24 cellular contexts compared by ENCODE assay signal in the genomic region with DNA sequence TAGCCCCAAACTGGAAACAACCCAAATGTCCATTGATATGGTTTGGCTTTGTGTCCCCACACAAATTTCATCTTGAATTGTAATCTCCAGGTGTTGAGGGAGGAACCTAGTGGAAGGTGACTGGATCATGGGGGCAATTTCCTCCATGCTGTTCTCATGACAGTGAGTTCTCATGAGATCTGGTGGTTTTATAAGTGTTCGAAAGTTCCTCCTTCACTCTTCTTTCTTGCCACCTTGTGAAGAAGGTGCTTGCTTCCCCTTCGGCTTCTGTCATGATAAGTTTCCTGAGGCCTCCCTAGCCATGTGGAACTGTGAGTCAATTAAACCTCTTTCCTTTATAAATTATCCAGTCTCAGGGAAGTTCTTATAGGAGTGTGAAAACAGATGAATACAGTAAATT. TPM values are rescaled to one million over a fixed set of nuclear protein-coding genes. Genes with fewer than 3 reads are reported as not detected.
DNase-seq lines count a peak whose midpoint lies in the region; ATAC-seq, FAIRE-seq and TF ChIP-seq lines count a peak whose summit lies in the region.
"Had no signal": no experiment of that assay in that cellular context is flagged by ENCODE, and none has a peak within 500 bp of the region (broad histone marks: within the 10 kb centered on the region; RNA-seq: fewer than 3 reads in every experiment).

No MANE protein-coding gene starts in this region.

- H4K20me1 ChIP-seq in GM12878 (ENCODE audit: control insufficient read depth, insufficient read depth): no peaks in the 10 kb centered on the region

- peaks cover 35% of the 10 kb centered on the region for H3K79me2 ChIP-seq in GM12878 (ENCODE audit: control insufficient read depth, insufficient read depth, low read length)

- H2AFZ ChIP-seq in GM12878 (ENCODE audit: control insufficient read depth, low read depth, low read length): no peak overlapping the region
- H2AFZ ChIP-seq: PC-9 had no signal

- H3K27ac Mint-ChIP-seq in Caco-2 (ENCODE audit: unreplicated experiment) (peak overlapping the region; percentile 27), memory B cell (peak overlapping the region; percentile 80)

- SMC1A ChIA-PET in GM12878 (lab: Charles Lee; ENCODE audit: uncharacterized antibody, unreplicated experiment): interaction anchor here (1.5 kb wide), 1 partner anchor 10 kb away, joined by 6 read pairs; no protein-coding TSS in a partner anchor

- H3K4me3 Mint-ChIP-seq in Caco-2 (ENCODE audit: unreplicated experiment) (no peak overlapping the region), memory B cell (no peak overlapping the region)
- H3K4me3 Mint-ChIP-seq: CD8-positive, alpha-beta T cell had no signal

- no peaks in the 10 kb centered on the region for H3K27me3 Mint-ChIP-seq in Caco-2 (ENCODE audit: insufficient read depth, unreplicated experiment)
- no peaks in the 10 kb centered on the region for H3K27me3 Mint-ChIP-seq in memory B cell

- CTCF ChIA-PET in Caco-2 (lab: Charles Lee): no interaction called here
- CTCF ChIA-PET in GM12878 (lab: Yijun Ruan, JAX): interaction anchor here (0.6 to 1.6 kb wide), 3 partner anchors 10 to 107 kb away, joined by 3 to 7 read pairs (median 4); a partner anchor contains a TSS

- no peak for DNase-seq in Caco-2
- DNase-seq in GM12865 (ENCODE audit: low read depth): peak; percentile 26
- DNase-seq in GM12878 (ENCODE audit: low read depth, low spot score): no peak
- no peak for DNase-seq in memory B cell (ENCODE audit: low spot score in 2 of 2)
- no peak for DNase-seq in tibial artery
- no peak for DNase-seq in HT-29 (ENCODE audit: low spot score)
- no peak for DNase-seq in germinal center (ENCODE audit: low spot score)
- DNase-seq: ACHN; Calu3; CD8-positive, alpha-beta T cell; GDM1; KG1; MV-4-11; NCI-H1694; NCI-H2081; NCI-H2171; NCI-H446; NCI-H526; PC-9; RPMI8226; SHP77 had no signal

- peak overlapping the region; percentile 15; the same call in 1 of the 2 replicates for H3K4me2 ChIP-seq in GM12878 (ENCODE audit: control insufficient read depth, insufficient read depth)
- H3K4me2 ChIP-seq: PC-9 had no signal

- RAD21 ChIA-PET in GM12878 (lab: Charles Lee; ENCODE audit: unreplicated experiment): no interaction called here

- no peak for FAIRE-seq in GM12878 (lab: Jason Lieb, UNC)
- FAIRE-seq: HepG2 had no signal

- no peak for TF ChIP-seq RAD21 in GM12878 (IDR thresholded peaks at IDR 0.05; ENCODE audit: insufficient read depth, low read depth, low read length)

- no peak overlapping the region for H3K9ac ChIP-seq in GM12878 (ENCODE audit: control insufficient read depth, insufficient read depth, low read length)

- H3K4me1 ChIP-seq in Caco-2 (peaks cover 24% of the 10 kb centered on the region), GM12878 (ENCODE audit: control insufficient read depth, insufficient read depth, low read length) (peaks cover 19% of the 10 kb centered on the region), tibial artery (peaks cover 0 to 10% (median 0%) of the 10 kb centered on the region in 4 donors)

- POLR2A ChIA-PET in Caco-2 (lab: Charles Lee) (no interaction called here), GM12878 (lab: Charles Lee) (no interaction called here)

- peak overlapping the region; percentile 50 for H3K27ac ChIP-seq in GM12878 (ENCODE audit: control insufficient read depth, insufficient read depth)
- no peak overlapping the region for H3K27ac ChIP-seq in tibial artery
- H3K27ac ChIP-seq: BLaER1 treated with 17β-estradiol and CSF1 and Interleukin-3, amounts not matched to agents 10 nM and 100 nM; PC-9 had no signal

- TF ChIP-seq CTCF in Caco-2 (IDR thresholded peaks at IDR 0.05; ENCODE audit: insufficient read depth in 1 of 2, low read depth in 1 of 2, low read length in 1 of 2, severe bottlenecking in 1 of 2, unreplicated experiment in 1 of 2): no peak
- no peak for TF ChIP-seq CTCF in GM12865 (IDR thresholded peaks at IDR 0.05; ENCODE audit: insufficient read depth, low read depth, low read length, missing control alignments)
- no peak for TF ChIP-seq CTCF in GM12878 (IDR thresholded peaks at IDR 0.05 in 2 of 3, conservative IDR thresholded peaks at IDR 0.05 in 1 of 3; ENCODE audit: control insufficient read depth in 2 of 3, extremely low read depth in 1 of 3, insufficient read depth in 1 of 3, low read depth in 3 of 3, low read length in 3 of 3)
- TF ChIP-seq CTCF in tibial artery (IDR thresholded peaks at IDR 0.05): no peak

- H3K4me1 Mint-ChIP-seq in Caco-2 (ENCODE audit: low read depth, unreplicated experiment) (peaks cover 19% of the 10 kb centered on the region), memory B cell (peaks cover 25% of the 10 kb centered on the region)

- no TSS peak for BruUV-seq in Caco-2 (replicated peaks; lab: Mats Ljungman, UMichigan)
- BruUV-seq in GM12878 (replicated peaks; lab: Mats Ljungman, UMichigan): no TSS peak

- in situ Hi-C loops in GM12878 (cut with MboI): loop anchor here (5.0 kb wide), 1 partner anchor 283 kb away; no protein-coding TSS in a partner anchor

- TF ChIP-seq POLR2A in GM12878 (IDR thresholded peaks at IDR 0.05; ENCODE audit: low read depth, low read length): no peak

- 33% methylated on average over 2 of the region's 2 CpGs for WGBS in GM12878 (ENCODE audit: insufficient coverage, insufficient replicate concordance, low lambda C conversion rate, missing lambda C conversion rate)

- H3K36me3 ChIP-seq in Caco-2 (ENCODE audit: control insufficient read depth, insufficient read depth, low read length) (peaks cover 2% of the 10 kb centered on the region; the same call in 1 of the 2 replicates), GM12878 (ENCODE audit: control insufficient read depth in 2 of 2, insufficient read depth in 2 of 2, low read length in 1 of 2) (peaks cover 0 to 9% of the 10 kb centered on the region in 2 experiments; a peak in 3 of 4 replicates), tibial artery (peaks cover 0 to 13% (median 11%) of the 10 kb centered on the region in 3 donors)

- H3K4me3 ChIP-seq in Caco-2 (ENCODE audit: low read depth, low read length) (no peak overlapping the region), GM12865 (ENCODE audit: low read depth, low read length) (no peak overlapping the region), GM12878 (no peak overlapping the region), tibial artery (no peak overlapping the region)
- H3K4me3 ChIP-seq: BLaER1 treated with 17β-estradiol and CSF1 and Interleukin-3, amounts not matched to agents 10 nM and 100 nM; PC-9 had no signal

- no peaks in the 10 kb centered on the region for H3K9me3 Mint-ChIP-seq in Caco-2 (ENCODE audit: unreplicated experiment)
- no peaks in the 10 kb centered on the region for H3K9me3 Mint-ChIP-seq in memory B cell
- H3K9me3 Mint-ChIP-seq: CD8-positive, alpha-beta T cell had no signal

- H3K27me3 ChIP-seq in Caco-2 (replicated peaks; ENCODE audit: control insufficient read depth, insufficient read depth, low read length): no peaks in the 10 kb centered on the region
- H3K27me3 ChIP-seq in GM12878 (replicated peaks in 1 of 2; ENCODE audit: control insufficient read depth in 2 of 2, insufficient read depth in 2 of 2, low read length in 1 of 2): no peaks in the 10 kb centered on the region
- H3K27me3 ChIP-seq in tibial artery: no peaks in the 10 kb centered on the region
- H3K27me3 ChIP-seq: BLaER1 treated with 17β-estradiol and CSF1 and Interleukin-3, amounts not matched to agents 10 nM and 100 nM had no signal

- intact Hi-C loops in Caco-2 (cut with micrococcal nuclease; ENCODE audit: unreplicated experiment) (loop anchor here (10.0 kb wide), 1 partner anchor 276 kb away; no protein-coding TSS in a partner anchor), GM12878 (cut with micrococcal nuclease; ENCODE audit: unreplicated experiment) (no loop called here), tibial artery (cut with DNase I; ENCODE audit: low total_unique reads) (loop anchor here (10.0 kb wide), 1 partner anchor 486 kb away; a partner anchor contains a TSS)

- no peak for TF ChIP-seq EP300 in GM12878 (IDR thresholded peaks at IDR 0.05; ENCODE audit: borderline replicate concordance in 1 of 2, control insufficient read depth in 1 of 2, low read depth in 2 of 2, low read length in 2 of 2)

- no peak for ATAC-seq in GM12878
- peak; percentile 63 for ATAC-seq in memory B cell (ENCODE audit: low read depth)
- no peak for ATAC-seq in HG03135 (IDR thresholded peaks at IDR 0.05; ENCODE audit: unreplicated experiment)
- ATAC-seq: CD8-positive, alpha-beta T cell; HepG2 had no signal

- H3K9me3 ChIP-seq in Caco-2: no peaks in the 10 kb centered on the region
- no peaks in the 10 kb centered on the region for H3K9me3 ChIP-seq in GM12878 (replicated peaks; ENCODE audit: control insufficient read depth, insufficient read depth, low read length)
- H3K9me3 ChIP-seq in tibial artery: no peaks in the 10 kb centered on the region
- H3K9me3 ChIP-seq: BLaER1 treated with 17β-estradiol and CSF1 and Interleukin-3, amounts not matched to agents 10 nM and 100 nM had no signal

- H3K36me3 Mint-ChIP-seq in Caco-2 (ENCODE audit: insufficient read depth, unreplicated experiment) (peaks cover 34% of the 10 kb centered on the region), memory B cell (peaks cover 14% of the 10 kb centered on the region)

RNA-seq across cellular contexts. Expression of a gene that starts 11.2 kb away (rescaled TPM):
- total RNA-seq in Caco-2 (2022): 91.3 and 103 TPM in 2 replicates
- total RNA-seq in GM12878 (2013; cell fraction: nucleolus; rRNA removed): 187 and 192 TPM in 2 replicates
- total RNA-seq in GM12878 (2014; rRNA removed): 75.6 and 82.3 TPM in 2 replicates
- 62.4 and 66.1 TPM in 2 replicates for total RNA-seq in GM12878 (2014; rRNA removed; fragmentation: Illumina TruSeq; extraction: Trizol)
- total RNA-seq in GM12878 (2021): 71.0 and 76.1 TPM in 2 replicates
- 33.3 TPM for polyA plus RNA-seq in GM12878 (2011; ENCODE audit: low read depth)
- polyA plus RNA-seq in GM12878 (2011; rRNA removed): 101 and 102 TPM in 2 replicates
- 105 and 172 TPM in 2 replicates for polyA plus RNA-seq in GM12878 (2011; cell fraction: cytosol; rRNA removed)
- polyA plus RNA-seq in GM12878 (2011; cell fraction: nucleus; rRNA removed): 131 and 160 TPM in 2 replicates
- 45.8 and 68.2 TPM in 2 replicates for polyA plus RNA-seq in GM12878 (2012)
- 93.5 and 94.7 TPM in 2 replicates for polyA plus RNA-seq in GM12878 (2014; fragmentation: Illumina TruSeq; extraction: Trizol)
- 10 to 100 TPM; 27.0 to 32.0 TPM for polyA plus RNA-seq in GM12878 (2014; fragmentation: Nextera tagmentation; extraction: Ambion mirVana)
- 116 and 139 TPM in 2 replicates for polyA plus RNA-seq in GM12878 (2014; rRNA removed)
- 10 to 100 TPM; 72.7 to 79.2 TPM for polyA plus RNA-seq in GM12878 (2016; fragmentation: Nextera tagmentation; extraction: Ambion mirVana)
- polyA minus RNA-seq in GM12878 (2011; rRNA and poly(A)+ RNA removed): 92.3 and 104 TPM in 2 replicates
- polyA minus RNA-seq in GM12878 (2011; cell fraction: cytosol; rRNA and poly(A)+ RNA removed): 30.3 and 33.2 TPM in 2 replicates
- 43.4 and 64.4 TPM in 2 replicates for polyA minus RNA-seq in GM12878 (2011; cell fraction: nucleus; rRNA and poly(A)+ RNA removed)
- 63.7 and 64.5 TPM in 2 replicates for total RNA-seq in HT-29 (2014; rRNA removed; shearing (Covaris generic))

RNA-seq across cellular contexts. Expression of a gene that starts 27.5 kb away (rescaled TPM):
- total RNA-seq in Caco-2 (2022): 110 and 118 TPM in 2 replicates
- total RNA-seq in GM12878 (2013; cell fraction: nucleolus; rRNA removed): 19.0 and 22.2 TPM in 2 replicates
- 67.5 and 77.0 TPM in 2 replicates for total RNA-seq in GM12878 (2014; rRNA removed)
- 70.3 and 74.3 TPM in 2 replicates for total RNA-seq in GM12878 (2014; rRNA removed; fragmentation: Illumina TruSeq; extraction: Trizol)
- total RNA-seq in GM12878 (2021): 85.9 and 91.3 TPM in 2 replicates
- polyA plus RNA-seq in GM12878 (2011; ENCODE audit: low read depth): 60.5 TPM
- 106 and 119 TPM in 2 replicates for polyA plus RNA-seq in GM12878 (2011; rRNA removed)
- polyA plus RNA-seq in GM12878 (2011; cell fraction: cytosol; rRNA removed): 120 and 127 TPM in 2 replicates
- polyA plus RNA-seq in GM12878 (2011; cell fraction: nucleus; rRNA removed): 42.9 and 57.8 TPM in 2 replicates
- polyA plus RNA-seq in GM12878 (2012): 70.8 and 81.7 TPM in 2 replicates
- polyA plus RNA-seq in GM12878 (2014; fragmentation: Illumina TruSeq; extraction: Trizol): 80.0 and 88.4 TPM in 2 replicates
- polyA plus RNA-seq in GM12878 (2014; fragmentation: Nextera tagmentation; extraction: Ambion mirVana): 10 to 100 TPM; 14.3 to 33.0 TPM
- 91.3 and 98.3 TPM in 2 replicates for polyA plus RNA-seq in GM12878 (2014; rRNA removed)
- polyA plus RNA-seq in GM12878 (2016; fragmentation: Nextera tagmentation; extraction: Ambion mirVana): 100 to 1,000 TPM; 164 TPM
- 62.3 and 66.9 TPM in 2 replicates for polyA minus RNA-seq in GM12878 (2011; rRNA and poly(A)+ RNA removed)
- polyA minus RNA-seq in GM12878 (2011; cell fraction: cytosol; rRNA and poly(A)+ RNA removed): 31.8 and 32.6 TPM in 2 replicates
- polyA minus RNA-seq in GM12878 (2011; cell fraction: nucleus; rRNA and poly(A)+ RNA removed): 12.9 and 17.7 TPM in 2 replicates
- 90.3 and 98.8 TPM in 2 replicates for total RNA-seq in HT-29 (2014; rRNA removed; shearing (Covaris generic))
